ENCODE assay signal across 8 cellular contexts in the genomic region with DNA sequence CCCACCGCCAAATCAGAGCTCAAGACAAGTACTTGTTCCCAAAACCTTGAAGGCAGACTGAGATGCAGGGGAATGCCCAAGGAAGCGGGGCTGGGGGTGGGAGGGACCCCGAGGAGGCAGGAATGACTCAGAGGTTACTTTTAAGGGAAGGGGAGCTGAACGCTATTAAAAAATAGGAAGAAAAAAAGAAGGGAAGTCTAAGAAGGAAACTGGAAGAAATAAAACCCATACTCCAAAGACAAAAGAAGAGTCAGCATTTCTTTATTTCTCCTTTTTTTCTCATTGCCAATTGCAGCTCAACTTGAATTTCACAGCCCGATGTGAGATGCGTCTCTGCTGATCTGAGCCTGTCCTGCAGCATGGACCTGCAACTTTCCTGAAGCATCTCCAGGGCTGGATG. TPM values are rescaled to one million over a fixed set of nuclear protein-coding genes. Genes with fewer than 3 reads are reported as not detected.
"Had no signal": no experiment of that assay in that cellular context is flagged by ENCODE, and none has a peak within 500 bp of the region (broad histone marks: within the 10 kb centered on the region; RNA-seq: fewer than 3 reads in every experiment).

No MANE protein-coding gene starts in this region.

RNA-seq across cellular contexts. Expression of a gene that starts 13.3 kb away (rescaled TPM):
- total RNA-seq: activated CD4-positive, alpha-beta memory T cell treated with anti-CD3 and anti-CD28 coated beads for 36 hours; activated CD4-positive, alpha-beta T cell treated with anti-CD3 and anti-CD28 coated beads, Interleukin-2, amount 10 ng/mL, durations not matched to agents 7 days and 5 days; LHCN-M2; M059J; PC-9 had no signal

RNA-seq across cellular contexts. Expression of a gene that starts 19.2 kb away (rescaled TPM):
- total RNA-seq: activated CD4-positive, alpha-beta memory T cell treated with anti-CD3 and anti-CD28 coated beads for 36 hours; activated CD4-positive, alpha-beta T cell treated with anti-CD3 and anti-CD28 coated beads, Interleukin-2, amount 10 ng/mL, durations not matched to agents 7 days and 5 days; activated naive CD4-positive, alpha-beta T cell treated with anti-CD3 and anti-CD28 coated beads, Interleukin-2, amount 50 U/mL, for 72 hours; LHCN-M2; M059J; PC-9 had no signal

RNA-seq across cellular contexts. Expression of a gene that starts 50.1 kb away (rescaled TPM):
- total RNA-seq: activated CD4-positive, alpha-beta memory T cell treated with anti-CD3 and anti-CD28 coated beads for 36 hours; activated CD4-positive, alpha-beta T cell treated with anti-CD3 and anti-CD28 coated beads, Interleukin-2, amount 10 ng/mL, durations not matched to agents 7 days and 5 days; activated naive CD4-positive, alpha-beta T cell treated with anti-CD3 and anti-CD28 coated beads, Interleukin-2, amount 50 U/mL, for 72 hours; activated T-cell treated with anti-CD3 and anti-CD28 coated beads, Interleukin-2, amount 50 U/mL, for 4 hours; ascending aorta; LHCN-M2; M059J; PC-9 had no signal
